ENCODE assay signal across 17 cellular contexts in the genomic region with DNA sequence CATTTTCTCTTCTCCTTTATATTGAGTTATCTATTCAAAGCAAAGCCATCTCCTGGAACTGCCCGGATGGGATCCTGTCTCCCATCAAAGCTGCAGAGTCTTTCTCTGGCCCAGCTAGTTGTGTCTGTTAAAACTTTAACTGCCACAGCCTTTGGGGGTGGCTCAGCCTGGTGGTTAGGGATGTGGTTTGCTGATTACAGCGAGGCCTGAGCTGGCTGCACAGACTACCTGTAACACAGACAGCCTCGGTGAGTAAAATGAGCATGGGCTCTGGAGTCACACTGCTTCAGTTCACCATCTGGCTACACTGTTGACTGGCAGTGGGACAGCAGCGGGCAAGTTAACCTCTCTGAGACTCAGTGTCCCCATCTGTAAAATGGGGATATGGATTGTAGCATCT. TPM values are rescaled to one million over a fixed set of nuclear protein-coding genes. Genes with fewer than 3 reads are reported as not detected.
DNase-seq lines count a peak whose midpoint lies in the region; ATAC-seq, FAIRE-seq and TF ChIP-seq lines count a peak whose summit lies in the region.
"Had no signal": no experiment of that assay in that cellular context is flagged by ENCODE, and none has a peak within 500 bp of the region (broad histone marks: within the 10 kb centered on the region; RNA-seq: fewer than 3 reads in every experiment).

No MANE protein-coding gene starts in this region.

- peak; percentile 94 for FAIRE-seq in RCC 7860 (lab: Jason Lieb, UNC)
- FAIRE-seq: K562 had no signal

- DNase-seq in DND-41 = peak; percentile 31
- DNase-seq in Daoy (ENCODE audit: low read depth) = peak; percentile 61
- peak; percentile 83 for DNase-seq in RCC 7860 (ENCODE audit: low spot score)
- peak; percentile 21 for DNase-seq in endodermal cell
- DNase-seq in NCI-H446 treated with DMSO at 0.1 percent for 48 hours (lab: John Stamatoyannopoulos, UW) = no peak
- DNase-seq: BE2C; CD4-positive, alpha-beta T cell; HCEC 1CT; NCI-H1092; NCI-H2081 treated with DMSO at 0.1 percent for 48 hours; NCI-H524; RPMI8226; SJCRH30 had no signal

- H2AFZ ChIP-seq in DND-41 (ENCODE audit: low read depth, low read length) = no peak overlapping the region

- TF ChIP-seq CTCF in DND-41 (IDR thresholded peaks at IDR 0.05; ENCODE audit: borderline replicate concordance, extremely low read depth, low read length, poor library complexity, severe bottlenecking) (no peak), endodermal cell (conservative IDR thresholded peaks at IDR 0.05) (no peak)

- H3K4me1 ChIP-seq in DND-41 (ENCODE audit: insufficient read depth, low read length) (no peaks in the 10 kb centered on the region), endodermal cell (ENCODE audit: control insufficient read depth, insufficient read depth, low read length) (peaks cover 1% of the 10 kb centered on the region)
- H3K4me1 ChIP-seq: BE2C, SJCRH30 had no signal

- H3K27ac Mint-ChIP-seq in endodermal cell = no peak overlapping the region
- H3K27ac Mint-ChIP-seq: CD4-positive, alpha-beta T cell had no signal

- H3K27ac ChIP-seq in DND-41 (ENCODE audit: low read length) = no peak overlapping the region
- no peak overlapping the region for H3K27ac ChIP-seq in endodermal cell (ENCODE audit: low read depth, low read length)
- H3K27ac ChIP-seq: SJCRH30 had no signal

- ATAC-seq in DND-41 (ENCODE audit: insufficient read depth, low read depth) = peak; percentile 80
- no peak for ATAC-seq in HG03039 (IDR thresholded peaks at IDR 0.05; ENCODE audit: unreplicated experiment)
- ATAC-seq in GM21526 (IDR thresholded peaks at IDR 0.05; ENCODE audit: low FRiP score, unreplicated experiment) = no peak
- ATAC-seq: K562 had no signal

- H3K4me3 Mint-ChIP-seq in endodermal cell = no peak overlapping the region
- H3K4me3 Mint-ChIP-seq: CD4-positive, alpha-beta T cell had no signal

- H3K4me1 Mint-ChIP-seq in endodermal cell = peaks cover 18% of the 10 kb centered on the region

- no peaks in the 10 kb centered on the region for H3K79me2 ChIP-seq in DND-41 (ENCODE audit: insufficient read depth, low read length)

- no peaks in the 10 kb centered on the region for H3K9me3 Mint-ChIP-seq in endodermal cell
- H3K9me3 Mint-ChIP-seq: CD4-positive, alpha-beta T cell had no signal

- H3K27me3 ChIP-seq in DND-41 (ENCODE audit: insufficient read depth, low read length, poor library complexity) (peaks cover 3% of the 10 kb centered on the region), endodermal cell (ENCODE audit: control insufficient read depth, insufficient read depth, low read length, poor library complexity, severe bottlenecking) (no peaks in the 10 kb centered on the region)
- H3K27me3 ChIP-seq: BE2C, SJCRH30 had no signal

- no peak overlapping the region for H3K4me3 ChIP-seq in DND-41 (ENCODE audit: low read depth in 1 of 2, low read length in 2 of 2)
- H3K4me3 ChIP-seq in endodermal cell (ENCODE audit: low read length) = no peak overlapping the region
- H3K4me3 ChIP-seq: K562, SJCRH30 had no signal

- H3K9ac ChIP-seq in DND-41 (ENCODE audit: low read depth, low read length) = no peak overlapping the region
- no peak overlapping the region for H3K9ac ChIP-seq in endodermal cell (ENCODE audit: extremely low read depth, low read length, poor library complexity, severe bottlenecking)

- H3K36me3 ChIP-seq in DND-41 (ENCODE audit: insufficient read depth, low read length) = no peaks in the 10 kb centered on the region
- no peaks in the 10 kb centered on the region for H3K36me3 ChIP-seq in endodermal cell (ENCODE audit: control insufficient read depth, insufficient read depth, low read length)
- H3K36me3 ChIP-seq: BE2C, SJCRH30 had no signal

- H4K20me1 ChIP-seq in DND-41 (ENCODE audit: insufficient read depth, low read length) = no peaks in the 10 kb centered on the region

- H3K27me3 Mint-ChIP-seq in endodermal cell (ENCODE audit: insufficient read depth) = peaks cover 5% of the 10 kb centered on the region

- no peak overlapping the region for H3K4me2 ChIP-seq in DND-41 (ENCODE audit: insufficient read depth, low read length)

- H3K9me3 ChIP-seq in DND-41 (ENCODE audit: insufficient read depth, low read length, severe bottlenecking) (no peaks in the 10 kb centered on the region), endodermal cell (ENCODE audit: control insufficient read depth, low read length) (no peaks in the 10 kb centered on the region)
- H3K9me3 ChIP-seq: BE2C, SJCRH30 had no signal

- no peaks in the 10 kb centered on the region for H3K36me3 Mint-ChIP-seq in endodermal cell (ENCODE audit: low read depth)

- 92 to 100% methylated on average over 3 to 4 of the region's 4 CpGs for WGBS in endodermal cell (ENCODE audit: insufficient coverage in 1 of 2, insufficient read length in 1 of 2), 2 experiments

RNA-seq across cellular contexts. Expression of gene HABP2, which starts 18.4 kb away (rescaled TPM):
- not detected in 2 replicates for total RNA-seq in Daoy (2014; rRNA removed; shearing (Covaris generic))
- 1 to 10 TPM in 1 of 2 donors, under 1 TPM in 1; 0.71 to 1.6 TPM for total RNA-seq in endodermal cell
- 0.46 TPM for polyA plus RNA-seq in endodermal cell (2013, experiment 1 of 2)
- 0.33 TPM for polyA plus RNA-seq in endodermal cell (2013, experiment 2 of 2)
- total RNA-seq: CD4-positive, alpha-beta T cell; SJCRH30 had no signal
- polyA plus RNA-seq: AG04450, K562 had no signal
